ENCODE assay signal across 8 cellular contexts in genomic region chr20:32485126-32485769, GRCh38.
DNase-seq lines count a peak whose midpoint lies in the region; ATAC-seq, FAIRE-seq and TF ChIP-seq lines count a peak whose summit lies in the region.

No MANE protein-coding gene starts in this region.

- H3K9me3 ChIP-seq in endocrine pancreas (ENCODE audit: control insufficient read depth, low read length): no peaks in the 10 kb centered on the region

- no peak for FAIRE-seq in HTR-8/SVneo (lab: Jason Lieb, UNC)

- H3K4me3 ChIP-seq in endocrine pancreas (ENCODE audit: control insufficient read depth, insufficient read depth, low read length): peak overlapping the region; percentile 66

- peak overlapping the region; percentile 85 for H3K4me3 Mint-ChIP-seq in mesothelial cell of epicardium

- H3K4me1 ChIP-seq in endocrine pancreas (ENCODE audit: control insufficient read depth, insufficient read depth, low read length): no peaks in the 10 kb centered on the region

- DNase-seq in Right ventricle myocardium inferior (ENCODE audit: missing footprints) (no peak), cardiac septum (ENCODE audit: low spot score) (no peak), HTR-8/SVneo (ENCODE audit: insufficient read length, low spot score) (peak; percentile 74), NOMO-1 treated with DMSO at 0.1 percent for 48 hours (lab: John Stamatoyannopoulos, UW; ENCODE audit: unreplicated experiment) (peak; percentile 78), mesothelial cell of epicardium (ENCODE audit: low spot score in 2 of 2, unreplicated experiment in 2 of 2) (peak in 1 of 2 experiments; percentile 79)
- DNase-seq in activated CD8-positive, alpha-beta memory T cell treated with anti-CD3 and anti-CD28 coated beads for 24 hours: peak; percentile 84
- DNase-seq in stimulated activated CD8-positive, alpha-beta memory T cell treated with anti-CD3 and anti-CD28 coated beads, Interleukin-15, amount 100 ng/mL, for 4 hours (ENCODE audit: low read depth in 2 of 2): peak; percentile 54 to 79

- intact Hi-C loops in Right ventricle myocardium inferior (cut with DNase I) (no loop called here), cardiac septum (cut with DNase I) (loop anchor here (5.0 kb wide), 1 partner anchor 203 kb away; no protein-coding TSS in a partner anchor)

- peaks cover 7% of the 10 kb centered on the region for H3K36me3 Mint-ChIP-seq in mesothelial cell of epicardium

- H3K9me3 Mint-ChIP-seq in mesothelial cell of epicardium: peaks cover 5% of the 10 kb centered on the region

- H3K27me3 ChIP-seq in endocrine pancreas (ENCODE audit: control insufficient read depth, insufficient read depth, low read length): no peaks in the 10 kb centered on the region

- peak; percentile 76 for TF ChIP-seq CTCF in mesothelial cell of epicardium (IDR thresholded peaks at IDR 0.05; ENCODE audit: unreplicated experiment)

- peaks cover 33% of the 10 kb centered on the region for H3K4me1 Mint-ChIP-seq in mesothelial cell of epicardium

- H3K9ac ChIP-seq in endocrine pancreas (ENCODE audit: control insufficient read depth, insufficient read depth, low read length): no peak overlapping the region

- no peaks in the 10 kb centered on the region for H3K27me3 Mint-ChIP-seq in mesothelial cell of epicardium (ENCODE audit: low read depth)

- peak overlapping the region; percentile 98 for H3K27ac Mint-ChIP-seq in mesothelial cell of epicardium

- H3K36me3 ChIP-seq in endocrine pancreas (ENCODE audit: control insufficient read depth, insufficient read depth, low read length): no peaks in the 10 kb centered on the region

- peak; percentile 70 for ATAC-seq in Right ventricle myocardium inferior

Comparison
In these comparisons a context has a peak if more than half of its experiments do, and no peak if none do; other contexts are left out.
1. DNase-seq: peak in HTR-8/SVneo (single experiment), NOMO-1 treated with DMSO at 0.1 percent for 48 hours (single experiment), activated CD8-positive, alpha-beta memory T cell treated with anti-CD3 and anti-CD28 coated beads for 24 hours (single experiment) and stimulated activated CD8-positive, alpha-beta memory T cell treated with anti-CD3 and anti-CD28 coated beads, Interleukin-15, amount 100 ng/mL, for 4 hours (2 of 2); none in Right ventricle myocardium inferior (single experiment) and cardiac septum (single experiment).